ENCODE assay signal across 15 cellular contexts in the genomic region with DNA sequence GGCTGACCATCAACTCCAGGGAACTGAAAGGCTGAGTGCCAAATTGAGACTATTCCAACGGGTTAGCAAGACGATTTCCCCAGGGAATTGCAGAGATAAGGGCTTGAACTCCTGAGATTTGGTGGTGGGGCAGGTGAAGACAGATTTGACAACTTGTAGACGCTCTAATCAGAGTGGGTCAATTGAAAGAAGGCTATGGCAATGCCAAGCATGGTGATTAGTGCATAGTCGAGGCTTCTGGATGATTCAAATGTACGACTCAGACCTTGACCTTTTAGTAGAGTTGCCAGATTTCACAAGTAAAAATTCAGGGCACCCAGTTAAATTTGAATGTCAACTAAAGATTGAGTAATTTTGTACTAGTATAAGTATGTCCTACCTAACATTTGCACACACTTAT.
DNase-seq lines count a peak whose midpoint lies in the region; TF ChIP-seq lines count a peak whose summit lies in the region.
"Had no signal": no experiment of that assay in that cellular context is flagged by ENCODE, and none has a peak within 500 bp of the region (broad histone marks: within the 10 kb centered on the region; RNA-seq: fewer than 3 reads in every experiment).

No MANE protein-coding gene starts in this region.

- no peak overlapping the region for H2AFZ ChIP-seq in mesenchymal stem cell (ENCODE audit: low read depth, low read length)

- no peak overlapping the region for H3K9ac ChIP-seq in mesenchymal stem cell (ENCODE audit: low read length)
- H3K9ac ChIP-seq: BLaER1 had no signal

- H3K27ac ChIP-seq in breast epithelium (no peak overlapping the region), VCaP (peak overlapping the region; percentile 64; the same call in 1 of the 2 replicates), mesenchymal stem cell (ENCODE audit: low read length, poor library complexity, severe bottlenecking) (no peak overlapping the region)
- H3K27ac ChIP-seq: BLaER1 had no signal

- H3K36me3 Mint-ChIP-seq in MCF 10A (ENCODE audit: insufficient read depth, unreplicated experiment) = no peaks in the 10 kb centered on the region
- H3K36me3 Mint-ChIP-seq: CD14-positive monocyte; CD4-positive, alpha-beta memory T cell had no signal

- H2BK120ac ChIP-seq in mesenchymal stem cell (ENCODE audit: low read depth, low read length) = no peak overlapping the region

- no peak overlapping the region for H2BK5ac ChIP-seq in mesenchymal stem cell (ENCODE audit: low read depth, low read length, poor library complexity, severe bottlenecking)

- H3K4me2 ChIP-seq in mesenchymal stem cell (ENCODE audit: low read length, poor library complexity, severe bottlenecking) = no peak overlapping the region
- H3K4me2 ChIP-seq: BLaER1 had no signal

- no peak overlapping the region for H2BK15ac ChIP-seq in mesenchymal stem cell (ENCODE audit: low read depth, poor library complexity, severe bottlenecking)

- intact Hi-C loops in MCF 10A (cut with micrococcal nuclease) (no loop called here), breast epithelium (cut with DNase I; ENCODE audit: low total_unique reads) (no loop called here)

- H3K23ac ChIP-seq in mesenchymal stem cell (ENCODE audit: low read length in 2 of 2) = no peak overlapping the region

- TF ChIP-seq CTCF in MCF 10A (IDR thresholded peaks at IDR 0.05; ENCODE audit: unreplicated experiment) = no peak
- TF ChIP-seq CTCF in breast epithelium (IDR thresholded peaks at IDR 0.05) = no peak
- no peak for TF ChIP-seq CTCF in VCaP (conservative IDR thresholded peaks at IDR 0.05)
- no peak for TF ChIP-seq CTCF in fibroblast of mammary gland (conservative IDR thresholded peaks at IDR 0.05; ENCODE audit: control insufficient read depth, insufficient read depth, low read depth, low read length)

- no peaks in the 10 kb centered on the region for H3K79me1 ChIP-seq in mesenchymal stem cell (replicated peaks; ENCODE audit: low read length, poor library complexity, severe bottlenecking)

- no peaks in the 10 kb centered on the region for H3K9me3 Mint-ChIP-seq in MCF 10A (ENCODE audit: unreplicated experiment)

- CTCF ChIA-PET in MCF 10A (lab: Yijun Ruan, JAX) = no interaction called here

- no peak overlapping the region for H3K4me3 ChIP-seq in breast epithelium
- H3K4me3 ChIP-seq in fibroblast of mammary gland (ENCODE audit: control insufficient read depth, low read depth, low read length) = no peak overlapping the region
- H3K4me3 ChIP-seq in mesenchymal stem cell (ENCODE audit: insufficient read depth in 1 of 2, low read depth in 1 of 2, low read length in 2 of 2) = no peak overlapping the region
- H3K4me3 ChIP-seq: BLaER1 had no signal

- no peak overlapping the region for H2BK12ac ChIP-seq in mesenchymal stem cell (ENCODE audit: low read length in 2 of 2)

- no peak overlapping the region for H3K18ac ChIP-seq in mesenchymal stem cell (ENCODE audit: low read depth in 1 of 2, low read length in 2 of 2)

- POLR2A ChIA-PET in MCF 10A (lab: Yijun Ruan, JAX) = no interaction called here

- no peaks in the 10 kb centered on the region for H3K27me3 Mint-ChIP-seq in MCF 10A (ENCODE audit: insufficient read depth, unreplicated experiment)
- H3K27me3 Mint-ChIP-seq: CD4-positive, alpha-beta memory T cell had no signal

- H2AK5ac ChIP-seq in mesenchymal stem cell (ENCODE audit: low read length, severe bottlenecking) = no peak overlapping the region

- no peak overlapping the region for H3K4me3 Mint-ChIP-seq in MCF 10A (ENCODE audit: unreplicated experiment)
- H3K4me3 Mint-ChIP-seq: CD14-positive monocyte; CD4-positive, alpha-beta memory T cell had no signal

- no peak overlapping the region for H4K91ac ChIP-seq in mesenchymal stem cell (ENCODE audit: low read length)

- H3K27me3 ChIP-seq in breast epithelium (no peaks in the 10 kb centered on the region), mesenchymal stem cell (ENCODE audit: control insufficient read depth in 1 of 2, insufficient read depth in 1 of 2, low read length in 2 of 2) (no peaks in the 10 kb centered on the region)
- H3K27me3 ChIP-seq: BLaER1 had no signal

- no peak overlapping the region for H4K8ac ChIP-seq in mesenchymal stem cell (ENCODE audit: low read length)

- peak overlapping the region; percentile 57 for H3K27ac Mint-ChIP-seq in MCF 10A (ENCODE audit: low read depth, unreplicated experiment)
- H3K27ac Mint-ChIP-seq: CD14-positive monocyte; CD4-positive, alpha-beta memory T cell had no signal

- BruUV-seq in MCF 10A (replicated peaks; lab: Mats Ljungman, UMichigan) = no TSS peak

- no peak for TF ChIP-seq POLR2A in breast epithelium (IDR thresholded peaks at IDR 0.05)

- WGBS in mesenchymal stem cell = 59% methylated on average over 5 of the region's 5 CpGs

- no peak overlapping the region for H3K4ac ChIP-seq in mesenchymal stem cell (ENCODE audit: low read depth in 1 of 2, low read length in 2 of 2)

- no peak overlapping the region for H3K14ac ChIP-seq in mesenchymal stem cell (ENCODE audit: low read length in 2 of 2)

- DNase-seq in MCF 10A (ENCODE audit: unreplicated experiment) (peak; percentile 18), breast epithelium (ENCODE audit: low spot score in 2 of 2) (no peak), fibroblast of mammary gland (ENCODE audit: low read depth) (peak; percentile 5), renal cortical epithelial cell (ENCODE audit: low read depth) (peak; percentile 6), mesenchymal stem cell (no peak), cerebellum (ENCODE audit: low spot score) (no peak), D341Med (ENCODE audit: low spot score) (no peak)
- DNase-seq: 8988T; CD4-positive, alpha-beta memory T cell; DMS79 treated with DMSO at 0.1 percent for 48 hours; GF-D8; IMR-90 had no signal

- peaks cover 26% of the 10 kb centered on the region for H3K4me1 Mint-ChIP-seq in MCF 10A (ENCODE audit: insufficient read depth, unreplicated experiment)
- H3K4me1 Mint-ChIP-seq: CD14-positive monocyte; CD4-positive, alpha-beta memory T cell had no signal

- H3K9me3 ChIP-seq in breast epithelium = no peaks in the 10 kb centered on the region
- no peaks in the 10 kb centered on the region for H3K9me3 ChIP-seq in mesenchymal stem cell (ENCODE audit: control insufficient read depth, low read length)
- H3K9me3 ChIP-seq: BLaER1 had no signal

- H3K36me3 ChIP-seq in breast epithelium = no peaks in the 10 kb centered on the region
- no peaks in the 10 kb centered on the region for H3K36me3 ChIP-seq in mesenchymal stem cell (ENCODE audit: control insufficient read depth in 1 of 2, insufficient read depth in 2 of 2, low read depth in 1 of 2, low read length in 2 of 2)
- H3K36me3 ChIP-seq: BLaER1 had no signal

- no peaks in the 10 kb centered on the region for H3K4me1 ChIP-seq in breast epithelium
- H3K4me1 ChIP-seq in mesenchymal stem cell (ENCODE audit: control insufficient read depth, insufficient read depth, low read depth, low read length) = no peaks in the 10 kb centered on the region
- H3K4me1 ChIP-seq: BLaER1 had no signal

Comparison
In these comparisons a context has a peak if more than half of its experiments do, and no peak if none do; other contexts are left out.
1. DNase-seq: peak in MCF 10A (single experiment), fibroblast of mammary gland (single experiment) and renal cortical epithelial cell (single experiment); none in breast epithelium (0 of 2), mesenchymal stem cell (single experiment), cerebellum (single experiment) and D341Med (single experiment).